20 cellular contexts compared by ENCODE assay signal in the genomic region with DNA sequence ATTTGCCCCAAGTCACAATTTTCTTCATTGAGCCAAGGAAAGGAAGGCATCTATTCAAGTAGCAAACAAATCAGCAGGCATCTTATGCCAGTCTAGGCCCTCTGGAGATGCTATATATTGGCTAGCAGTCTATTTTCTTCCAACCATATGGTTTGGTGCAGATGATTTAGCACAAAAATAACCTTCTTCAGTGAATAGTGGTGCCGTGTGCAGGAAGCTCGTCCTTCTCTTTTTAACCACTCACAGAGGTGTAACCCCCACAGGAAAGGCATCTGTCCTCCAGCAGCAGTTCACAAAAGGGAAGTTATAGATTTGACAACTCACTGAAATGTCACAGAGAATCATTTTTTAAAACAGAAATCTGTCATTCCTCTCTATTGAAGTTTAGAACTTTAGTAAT.
DNase-seq lines count a peak whose midpoint lies in the region; ATAC-seq and TF ChIP-seq lines count a peak whose summit lies in the region.
"Had no signal": no experiment of that assay in that cellular context is flagged by ENCODE, and none has a peak within 500 bp of the region (broad histone marks: within the 10 kb centered on the region; RNA-seq: fewer than 3 reads in every experiment).

No MANE protein-coding gene starts in this region.

- H3K4me1 ChIP-seq in BLaER1 treated with 17β-estradiol and CSF1 and Interleukin-3, amounts not matched to agents 10 nM and 100 nM = peaks cover 23 to 45% (median 36%) of the 10 kb centered on the region in 10 experiments
- H3K4me1 ChIP-seq in OCI-LY7 (ENCODE audit: insufficient read depth, low read length, poor library complexity, severe bottlenecking) = peaks cover 89% of the 10 kb centered on the region
- no peaks in the 10 kb centered on the region for H3K4me1 ChIP-seq in A673 (ENCODE audit: insufficient read depth, low read length, poor library complexity, severe bottlenecking)
- H3K4me1 ChIP-seq: uterus had no signal

- intact Hi-C loops in OCI-LY7 (cut with micrococcal nuclease; ENCODE audit: unreplicated experiment) = no loop called here
- intact Hi-C loops in A673 (cut with micrococcal nuclease; ENCODE audit: unreplicated experiment) = no loop called here

- peak overlapping the region; percentile 42 to 84 (median 56) for H3K4me2 ChIP-seq in BLaER1 treated with 17β-estradiol and CSF1 and Interleukin-3, amounts not matched to agents 10 nM and 100 nM
- H3K4me2 ChIP-seq in OCI-LY7 (ENCODE audit: low read length) = peak overlapping the region; percentile 65

- H3K9ac ChIP-seq in BLaER1 treated with 17β-estradiol and CSF1 and Interleukin-3, amounts not matched to agents 10 nM and 100 nM = peak overlapping the region in 7 of 11 experiments; percentile 0 to 45 (median 41); a peak in 8 of 22 replicates

- no peaks in the 10 kb centered on the region for H4K20me1 ChIP-seq in BLaER1 treated with 17β-estradiol and CSF1 and Interleukin-3, amounts not matched to agents 10 nM and 100 nM
- no peaks in the 10 kb centered on the region for H4K20me1 ChIP-seq in OCI-LY7 (ENCODE audit: insufficient read depth, low read length)

- no peaks in the 10 kb centered on the region; a peak in 1 of 22 replicates for H3K9me3 ChIP-seq in BLaER1 treated with 17β-estradiol and CSF1 and Interleukin-3, amounts not matched to agents 10 nM and 100 nM (replicated peaks in 1 of 11)
- H3K9me3 ChIP-seq in OCI-LY7 (ENCODE audit: low read length) = peaks cover 13% of the 10 kb centered on the region; the same call in 1 of the 2 replicates
- no peaks in the 10 kb centered on the region for H3K9me3 ChIP-seq in A673 (ENCODE audit: low read depth, low read length, poor library complexity, severe bottlenecking)
- H3K9me3 ChIP-seq: uterus had no signal

- POLR2A ChIA-PET in OCI-LY7 (lab: Charles Lee) = interaction anchor here (3.5 kb wide), 1 partner anchor 10 kb away, joined by 13 read pairs; no protein-coding TSS in a partner anchor
- POLR2A ChIA-PET in A673 (lab: Charles Lee; ENCODE audit: low non-redundant PET) = no interaction called here

- H3K9me2 ChIP-seq in OCI-LY7 (ENCODE audit: insufficient read depth, low read length) = no peaks in the 10 kb centered on the region

- no peaks in the 10 kb centered on the region for H3K79me2 ChIP-seq in OCI-LY7 (ENCODE audit: insufficient read depth, low read depth, low read length)

- DNase-seq in OCI-LY7 (ENCODE audit: low spot score) = peak; percentile 90
- no peak for DNase-seq in retina
- no peak for DNase-seq in A673 (ENCODE audit: low spot score)
- DNase-seq: ACHN; activated CD4-positive, alpha-beta T cell treated with anti-CD3 and anti-CD28 coated beads, Interleukin-2, amount 10 ng/mL, durations not matched to agents 24 days and 14 days; activated T-cell treated with anti-CD3 and anti-CD28 coated beads, Interleukin-2, amount 50 U/mL, for 1 hour; cerebellar nuclear complex; GF-D8; midbrain; NCI-H69; occipital lobe; Right ventricle myocardium superior; stimulated activated naive CD8-positive, alpha-beta T cell treated with anti-CD3 and anti-CD28 coated beads, Interleukin-15, Interleukin-2, amounts not matched to agents 100 U/mL and 50 U/mL, for 24 hours; uterus had no signal

- H3K27me3 ChIP-seq in BLaER1 treated with 17β-estradiol and CSF1 and Interleukin-3, amounts not matched to agents 10 nM and 100 nM = no peaks in the 10 kb centered on the region
- H3K27me3 ChIP-seq in A673 (replicated peaks; ENCODE audit: insufficient read depth, low read depth, low read length, poor library complexity) = no peaks in the 10 kb centered on the region
- H3K27me3 ChIP-seq: uterus had no signal

- H3K36me3 ChIP-seq in BLaER1 treated with 17β-estradiol and CSF1 and Interleukin-3, amounts not matched to agents 10 nM and 100 nM = no peaks in the 10 kb centered on the region
- H3K36me3 ChIP-seq in OCI-LY7 (ENCODE audit: insufficient read depth, low read length) (peaks cover 24% of the 10 kb centered on the region), A673 (ENCODE audit: insufficient read depth, low read length, poor library complexity, severe bottlenecking) (no peaks in the 10 kb centered on the region)

- CTCF ChIA-PET in OCI-LY7 (lab: Charles Lee; ENCODE audit: unreplicated experiment) (no interaction called here), A673 (lab: Charles Lee) (no interaction called here)

- no peak overlapping the region for H3K4me3 ChIP-seq in BLaER1 treated with 17β-estradiol and CSF1 and Interleukin-3, amounts not matched to agents 10 nM and 100 nM
- H3K4me3 ChIP-seq in OCI-LY7 (ENCODE audit: low read depth, low read length, poor library complexity, severe bottlenecking) (peak overlapping the region; percentile 46), A673 (ENCODE audit: low read depth, low read length, poor library complexity, severe bottlenecking) (no peak overlapping the region)
- H3K4me3 ChIP-seq: skin epidermis, uterus had no signal

- BruUV-seq in OCI-LY7 (replicated peaks; lab: Mats Ljungman, UMichigan) (no TSS peak), A673 (replicated peaks; lab: Mats Ljungman, UMichigan) (no TSS peak)

- ATAC-seq in GM19035 (IDR thresholded peaks at IDR 0.05; ENCODE audit: unreplicated experiment) (peak; percentile 66), HG03432 (IDR thresholded peaks at IDR 0.05; ENCODE audit: unreplicated experiment) (peak; percentile 88), HG03095 (IDR thresholded peaks at IDR 0.05; ENCODE audit: unreplicated experiment) (no peak), HG03045 (IDR thresholded peaks at IDR 0.05; ENCODE audit: unreplicated experiment) (no peak)
- ATAC-seq: stimulated activated naive CD8-positive, alpha-beta T cell treated with anti-CD3 and anti-CD28 coated beads, Interleukin-15, Interleukin-2, amounts not matched to agents 100 U/mL and 50 U/mL, for 24 hours had no signal

- H2AFZ ChIP-seq in OCI-LY7 (ENCODE audit: low read length) = peak overlapping the region; percentile 97; the same call in 1 of the 2 replicates

- peak overlapping the region; percentile 11 to 74 (median 64); a peak in 20 of 22 replicates for H3K27ac ChIP-seq in BLaER1 treated with 17β-estradiol and CSF1 and Interleukin-3, amounts not matched to agents 10 nM and 100 nM
- peak overlapping the region; percentile 94 for H3K27ac ChIP-seq in OCI-LY7 (ENCODE audit: low read depth, low read length, poor library complexity, severe bottlenecking)
- H3K27ac ChIP-seq in A673 (ENCODE audit: low read depth, low read length, poor library complexity, severe bottlenecking) = no peak overlapping the region
- H3K27ac ChIP-seq: skin epidermis, uterus had no signal

- no peak for TF ChIP-seq CTCF in OCI-LY7 (conservative IDR thresholded peaks at IDR 0.05; ENCODE audit: low read length)
- no peak for TF ChIP-seq CTCF in A673 (conservative IDR thresholded peaks at IDR 0.05; ENCODE audit: low read depth, low read length)

Comparison
In these comparisons a context has a peak if more than half of its experiments do, and no peak if none do; other contexts are left out.
1. ATAC-seq: peak in GM19035 (single experiment) and HG03432 (single experiment); none in HG03095 (single experiment) and HG03045 (single experiment).